ENCODE assay signal across 17 cellular contexts in genomic region chr5:146718628-146719027, GRCh38.
"Had no signal": no experiment of that assay in that cellular context is flagged by ENCODE, and none has a peak within 500 bp of the region (broad histone marks: within the 10 kb centered on the region; RNA-seq: fewer than 3 reads in every experiment).

No MANE protein-coding gene starts in this region.

- DNase-seq: activated CD4-positive, alpha-beta memory T cell treated with anti-CD3 and anti-CD28 coated beads, Interleukin-2, amount 10 ng/mL, durations not matched to agents 7 days and 5 days; activated CD4-positive, alpha-beta T cell treated with anti-CD3 and anti-CD28 coated beads for 48 hours; activated CD4-positive, CD25-positive, alpha-beta regulatory T cell; activated CD8-positive, alpha-beta memory T cell treated with anti-CD3 and anti-CD28 coated beads, Interleukin-2, amount 10 ng/mL, durations not matched to agents 7 days and 5 days; endodermal cell; heart right ventricle; kidney glomerular epithelial cell; left ventricle myocardium superior; naive B cell; stimulated activated CD4-positive, alpha-beta T cell treated with anti-CD3 and anti-CD28 coated beads, Interleukin-4, amount 100 ng/mL, for 24 hours; substantia nigra; T-cell; T-helper 9 cell; uterus had no signal

- H3K4me1 ChIP-seq: heart right ventricle, uterus had no signal

- H3K27me3 ChIP-seq: neutrophil, tibial nerve, uterus had no signal

- H3K9me3 ChIP-seq: heart right ventricle, neutrophil, tibial nerve, uterus had no signal

- H3K9ac ChIP-seq: parathyroid adenoma had no signal

- H3K4me3 ChIP-seq: heart right ventricle, tibial nerve, uterus had no signal

- H3K27ac ChIP-seq: heart right ventricle, neutrophil, parathyroid adenoma, tibial nerve, uterus had no signal

- H3K36me3 ChIP-seq: heart right ventricle, neutrophil, tibial nerve, uterus had no signal

- H2AFZ ChIP-seq: parathyroid adenoma had no signal
